ENCODE assay signal across 17 cellular contexts in genomic region chr12:27243006-27243405, GRCh38. TPM values are rescaled to one million over a fixed set of nuclear protein-coding genes. Genes with fewer than 3 reads are reported as not detected.
A peak's percentile ranks its signal among the peaks of the same experiment; 100 is the strongest.
DNase-seq lines count a peak whose midpoint lies in the region; ATAC-seq and TF ChIP-seq lines count a peak whose summit lies in the region.
"Had no signal": no experiment of that assay in that cellular context is flagged by ENCODE, and none has a peak within 500 bp of the region (broad histone marks: within the 10 kb centered on the region; RNA-seq: fewer than 3 reads in every experiment).

No MANE protein-coding gene starts in this region.

- H3K79me2 ChIP-seq in OCI-LY3 (ENCODE audit: low read length), result peaks cover 40% of the 10 kb centered on the region

- H2AFZ ChIP-seq in OCI-LY3 (ENCODE audit: low read depth, low read length), result no peak overlapping the region; the same call in 1 of the 2 replicates

- peak overlapping the region; percentile 58; the same call in 1 of the 2 replicates for H3K9ac ChIP-seq in OCI-LY3 (ENCODE audit: low read length)

- H3K27me3 ChIP-seq in OCI-LY3 (ENCODE audit: low read depth, low read length), result no peaks in the 10 kb centered on the region
- no peaks in the 10 kb centered on the region for H3K27me3 ChIP-seq in thoracic aorta (replicated peaks; ENCODE audit: insufficient read depth)

- H3K4me3 ChIP-seq in OCI-LY3 (ENCODE audit: low read length), result peak overlapping the region; percentile 98
- H3K4me3 ChIP-seq in thoracic aorta, result no peak overlapping the region
- no peak overlapping the region for H3K4me3 ChIP-seq in coronary artery

- no peak for TF ChIP-seq CTCF in OCI-LY3 (IDR thresholded peaks at IDR 0.05; ENCODE audit: low read depth, low read length)
- TF ChIP-seq CTCF in thoracic aorta (IDR thresholded peaks at IDR 0.05), result no peak
- no peak for TF ChIP-seq CTCF in coronary artery (IDR thresholded peaks at IDR 0.05)

- DNase-seq in activated naive CD4-positive, alpha-beta T cell (lab: John Stamatoyannopoulos, UW), result no peak
- DNase-seq in memory B cell (ENCODE audit: low spot score in 2 of 2) (no peak), thoracic aorta (ENCODE audit: low spot score) (no peak), cortex of kidney (lab: John Stamatoyannopoulos, UW) (no peak), dermis blood vessel endothelial cell (no peak), coronary artery (ENCODE audit: low spot score) (no peak)
- DNase-seq: activated CD8-positive, alpha-beta memory T cell treated with anti-CD3 and anti-CD28 coated beads for 24 hours; effector CD8-positive, alpha-beta T cell; head of caudate nucleus; Karpas-422; left colon; NCI-H2029 treated with DMSO at 0.1 percent for 48 hours; NK-92 treated with Interleukin-12 subunit alpha and Interleukin-12 subunit beta, amount 100 ng/mL, for 24 hours; stimulated activated CD8-positive, alpha-beta memory T cell treated with anti-CD3 and anti-CD28 coated beads, Interleukin-4, amount 100 ng/mL, for 48 hours had no signal

- H3K27ac ChIP-seq in OCI-LY3 (ENCODE audit: low read length), result peak overlapping the region; percentile 88
- H3K27ac ChIP-seq in thoracic aorta, result peak overlapping the region; percentile 98
- no peak overlapping the region for H3K27ac ChIP-seq in coronary artery

- no peaks in the 10 kb centered on the region for H3K27me3 Mint-ChIP-seq in activated naive CD4-positive, alpha-beta T cell treated with anti-CD3 and anti-CD28 coated beads, Interleukin-2, amount 50 U/mL, for 24 hours
- no peaks in the 10 kb centered on the region for H3K27me3 Mint-ChIP-seq in memory B cell

- peaks cover 57% of the 10 kb centered on the region for H3K4me1 Mint-ChIP-seq in activated naive CD4-positive, alpha-beta T cell treated with anti-CD3 and anti-CD28 coated beads, Interleukin-2, amount 50 U/mL, for 24 hours
- peaks cover 37% of the 10 kb centered on the region for H3K4me1 Mint-ChIP-seq in memory B cell

- peak overlapping the region; percentile 98 for H3K27ac Mint-ChIP-seq in activated naive CD4-positive, alpha-beta T cell treated with anti-CD3 and anti-CD28 coated beads, Interleukin-2, amount 50 U/mL, for 24 hours
- peak overlapping the region; percentile 96 for H3K27ac Mint-ChIP-seq in memory B cell

- H3K9me3 ChIP-seq in OCI-LY3 (ENCODE audit: insufficient read depth, low read length) (no peaks in the 10 kb centered on the region), thoracic aorta (no peaks in the 10 kb centered on the region)

- H3K4me1 ChIP-seq in OCI-LY3 (ENCODE audit: low read length) (peaks cover 52% of the 10 kb centered on the region), thoracic aorta (ENCODE audit: control insufficient read depth in 1 of 2, low read depth in 2 of 2) (peaks cover 2 to 7% of the 10 kb centered on the region in 2 donors)

- H3K4me2 ChIP-seq in OCI-LY3 (ENCODE audit: low read length), result peak overlapping the region; percentile 77

- peaks cover 4% of the 10 kb centered on the region for H3K9me3 Mint-ChIP-seq in activated naive CD4-positive, alpha-beta T cell treated with anti-CD3 and anti-CD28 coated beads, Interleukin-2, amount 50 U/mL, for 24 hours
- H3K9me3 Mint-ChIP-seq in memory B cell, result no peaks in the 10 kb centered on the region

- peaks cover 2% of the 10 kb centered on the region for H3K36me3 Mint-ChIP-seq in activated naive CD4-positive, alpha-beta T cell treated with anti-CD3 and anti-CD28 coated beads, Interleukin-2, amount 50 U/mL, for 24 hours
- H3K36me3 Mint-ChIP-seq in memory B cell, result no peaks in the 10 kb centered on the region

- ATAC-seq in memory B cell (ENCODE audit: low read depth) (no peak), thoracic aorta (ENCODE audit: insufficient number of reproducible peaks, low FRiP score, low read depth) (no peak)
- ATAC-seq: left colon, SK-N-SH treated with all-trans-retinoic acid at 6 μM for 48 hours had no signal

- peak overlapping the region; percentile 99 for H3K4me3 Mint-ChIP-seq in activated naive CD4-positive, alpha-beta T cell treated with anti-CD3 and anti-CD28 coated beads, Interleukin-2, amount 50 U/mL, for 24 hours
- no peak overlapping the region for H3K4me3 Mint-ChIP-seq in memory B cell

- H3K36me3 ChIP-seq in OCI-LY3 (replicated peaks; ENCODE audit: low read depth, low read length) (peaks cover 27% of the 10 kb centered on the region), thoracic aorta (no peaks in the 10 kb centered on the region)

- H4K20me1 ChIP-seq in OCI-LY3 (ENCODE audit: insufficient read depth, low read length), result peaks cover 24% of the 10 kb centered on the region

RNA-seq across cellular contexts. Expression of gene STK38L, which starts 1.1 kb away (rescaled TPM):
- total RNA-seq in thoracic aorta (100 to 1,000 TPM; 216 to 227 TPM), dermis blood vessel endothelial cell (75.9 and 91.6 TPM in 2 replicates)

Comparison
In these comparisons a context has a peak if more than half of its experiments do, and no peak if none do; other contexts are left out.
1. H3K27ac ChIP-seq: peak in OCI-LY3 (single experiment) and thoracic aorta (2 of 2); none in coronary artery (0 of 2).